ENCODE assay signal across 12 cellular contexts in the genomic region with DNA sequence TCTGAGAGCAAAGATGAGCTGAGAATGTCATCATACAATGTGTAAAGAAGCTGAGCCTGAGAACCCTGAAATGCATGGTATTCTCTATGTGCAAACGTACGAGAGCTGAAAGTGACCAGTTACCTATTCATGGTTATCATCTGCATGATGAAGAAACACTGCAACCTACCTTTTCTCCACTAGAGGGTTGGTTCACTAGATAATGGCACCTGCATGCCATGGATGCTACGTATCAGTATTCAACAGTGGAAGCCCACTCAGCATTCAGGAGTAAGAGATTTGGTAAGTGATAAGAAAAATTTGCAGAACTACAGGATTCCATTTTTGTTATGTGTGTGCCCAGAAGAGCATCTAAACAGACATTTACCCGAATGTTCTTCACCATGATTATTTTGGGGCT.
A peak's percentile ranks its signal among the peaks of the same experiment; 100 is the strongest.
DNase-seq lines count a peak whose midpoint lies in the region; ATAC-seq and TF ChIP-seq lines count a peak whose summit lies in the region.
"Had no signal": no experiment of that assay in that cellular context is flagged by ENCODE, and none has a peak within 500 bp of the region (broad histone marks: within the 10 kb centered on the region; RNA-seq: fewer than 3 reads in every experiment).

No MANE protein-coding gene starts in this region.

- H3K79me2 ChIP-seq in neural cell (replicated peaks; ENCODE audit: insufficient read depth, low read length) = no peaks in the 10 kb centered on the region

- no peak for TF ChIP-seq EP300 in neural cell (conservative IDR thresholded peaks at IDR 0.05; ENCODE audit: poor library complexity, severe bottlenecking)

- no peak overlapping the region for H3K4me3 Mint-ChIP-seq in WTC11
- H3K4me3 Mint-ChIP-seq: naive B cell had no signal

- POLR2A ChIA-PET in WTC11 (lab: Charles Lee) = no interaction called here

- no peaks in the 10 kb centered on the region for H3F3A ChIP-seq in neural cell (ENCODE audit: insufficient read depth, low read length, poor library complexity, severe bottlenecking)

- H3K27ac Mint-ChIP-seq in WTC11 = peak overlapping the region; percentile 23
- H3K27ac Mint-ChIP-seq: naive B cell had no signal

- ATAC-seq in WTC11 = no peak
- ATAC-seq in HG03520 (IDR thresholded peaks at IDR 0.05; ENCODE audit: unreplicated experiment) = no peak
- ATAC-seq in HG02884 (IDR thresholded peaks at IDR 0.05; ENCODE audit: unreplicated experiment) = no peak

- H3K4me2 ChIP-seq in neural cell (ENCODE audit: low read length) = no peak overlapping the region

- H3K36me3 ChIP-seq in neural cell (ENCODE audit: insufficient read depth, low read length) = no peaks in the 10 kb centered on the region
- H3K36me3 ChIP-seq: adrenal gland had no signal

- DNase-seq in NCI-H2081 (lab: John Stamatoyannopoulos, UW) = peak; percentile 32 to 43
- no peak for DNase-seq in NCI-H2081 treated with DMSO at 0.1 percent for 48 hours (lab: John Stamatoyannopoulos, UW)
- DNase-seq in LoVo (ENCODE audit: low spot score) = peak; percentile 23
- DNase-seq in WTC11 (ENCODE audit: low spot score) = no peak
- no peak for DNase-seq in AG08396 (ENCODE audit: low spot score)
- DNase-seq: naive B cell, T-helper 9 cell had no signal

- peaks cover 30% of the 10 kb centered on the region for H3K4me1 Mint-ChIP-seq in WTC11
- H3K4me1 Mint-ChIP-seq: naive B cell had no signal

- peaks cover 24% of the 10 kb centered on the region for H3K9me3 Mint-ChIP-seq in WTC11

- peak; percentile 70 for TF ChIP-seq RAD21 in neural cell (conservative IDR thresholded peaks at IDR 0.05)

- no peak overlapping the region for H3K27ac ChIP-seq in neural cell (ENCODE audit: low read length)
- H3K27ac ChIP-seq: adrenal gland, skin epidermis had no signal

- H3K9me2 ChIP-seq in neural cell (ENCODE audit: insufficient read depth, low read length) = no peaks in the 10 kb centered on the region

- H3K9ac ChIP-seq in neural cell (ENCODE audit: low read length) = no peak overlapping the region

- H4K20me1 ChIP-seq in neural cell (ENCODE audit: insufficient read depth) = no peaks in the 10 kb centered on the region

- H3K27me3 Mint-ChIP-seq in WTC11 (ENCODE audit: low read depth) = no peaks in the 10 kb centered on the region

- no peak overlapping the region for H2AFZ ChIP-seq in neural cell (ENCODE audit: low read depth, low read length)

- peak; percentile 43; the same call in 1 of the 2 replicates for TF ChIP-seq CTCF in WTC11 (IDR thresholded peaks at IDR 0.05)
- TF ChIP-seq CTCF in neural cell (IDR thresholded peaks at IDR 0.05; ENCODE audit: poor library complexity, severe bottlenecking) = peak; percentile 64

- H3K4me3 ChIP-seq in neural cell (ENCODE audit: low read length) = no peak overlapping the region
- H3K4me3 ChIP-seq: adrenal gland, skin epidermis had no signal

- no peaks in the 10 kb centered on the region for H3K27me3 ChIP-seq in neural cell (ENCODE audit: insufficient read depth, low read depth, low read length)
- H3K27me3 ChIP-seq: adrenal gland had no signal

- H3K9me3 ChIP-seq in neural cell (ENCODE audit: low read length) = no peaks in the 10 kb centered on the region
- H3K9me3 ChIP-seq: adrenal gland had no signal

- peaks cover 12% of the 10 kb centered on the region for H3K36me3 Mint-ChIP-seq in WTC11
- H3K36me3 Mint-ChIP-seq: naive B cell had no signal

- CTCF ChIA-PET in WTC11 (lab: Charles Lee) = interaction anchor here (0.5 to 1.0 kb wide), 3 partner anchors 10 to 28 kb away, joined by 3 to 4 read pairs (median 4); no protein-coding TSS in a partner anchor

TF ChIP-seq in WTC11, 78 proteins besides CTCF, POLR2A, EP300 and RAD21 (continues in another document):
- TF ChIP-seq, protein P1, sequence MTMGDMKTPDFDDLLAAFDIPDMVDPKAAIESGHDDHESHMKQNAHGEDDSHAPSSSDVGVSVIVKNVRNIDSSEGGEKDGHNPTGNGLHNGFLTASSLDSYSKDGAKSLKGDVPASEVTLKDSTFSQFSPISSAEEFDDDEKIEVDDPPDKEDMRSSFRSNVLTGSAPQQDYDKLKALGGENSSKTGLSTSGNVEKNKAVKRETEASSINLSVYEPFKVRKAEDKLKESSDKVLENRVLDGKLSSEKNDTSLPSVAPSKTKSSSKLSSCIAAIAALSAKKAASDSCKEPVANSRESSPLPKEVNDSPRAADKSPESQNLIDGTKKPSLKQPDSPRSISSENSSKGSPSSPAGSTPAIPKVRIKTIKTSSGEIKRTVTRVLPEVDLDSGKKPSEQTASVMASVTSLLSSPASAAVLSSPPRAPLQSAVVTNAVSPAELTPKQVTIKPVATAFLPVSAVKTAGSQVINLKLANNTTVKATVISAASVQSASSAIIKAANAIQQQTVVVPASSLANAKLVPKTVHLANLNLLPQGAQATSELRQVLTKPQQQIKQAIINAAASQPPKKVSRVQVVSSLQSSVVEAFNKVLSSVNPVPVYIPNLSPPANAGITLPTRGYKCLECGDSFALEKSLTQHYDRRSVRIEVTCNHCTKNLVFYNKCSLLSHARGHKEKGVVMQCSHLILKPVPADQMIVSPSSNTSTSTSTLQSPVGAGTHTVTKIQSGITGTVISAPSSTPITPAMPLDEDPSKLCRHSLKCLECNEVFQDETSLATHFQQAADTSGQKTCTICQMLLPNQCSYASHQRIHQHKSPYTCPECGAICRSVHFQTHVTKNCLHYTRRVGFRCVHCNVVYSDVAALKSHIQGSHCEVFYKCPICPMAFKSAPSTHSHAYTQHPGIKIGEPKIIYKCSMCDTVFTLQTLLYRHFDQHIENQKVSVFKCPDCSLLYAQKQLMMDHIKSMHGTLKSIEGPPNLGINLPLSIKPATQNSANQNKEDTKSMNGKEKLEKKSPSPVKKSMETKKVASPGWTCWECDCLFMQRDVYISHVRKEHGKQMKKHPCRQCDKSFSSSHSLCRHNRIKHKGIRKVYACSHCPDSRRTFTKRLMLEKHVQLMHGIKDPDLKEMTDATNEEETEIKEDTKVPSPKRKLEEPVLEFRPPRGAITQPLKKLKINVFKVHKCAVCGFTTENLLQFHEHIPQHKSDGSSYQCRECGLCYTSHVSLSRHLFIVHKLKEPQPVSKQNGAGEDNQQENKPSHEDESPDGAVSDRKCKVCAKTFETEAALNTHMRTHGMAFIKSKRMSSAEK (CRISPR knock-in tag; IDR thresholded peaks at IDR 0.05; ENCODE audit: borderline replicate concordance) = no peak

TF ChIP-seq in neural cell, 6 proteins besides CTCF, POLR2A, EP300 and RAD21:
- no peak for TF ChIP-seq MXI1 (conservative IDR thresholded peaks at IDR 0.05; ENCODE audit: poor library complexity, severe bottlenecking)
- TF ChIP-seq POLR2AphosphoS5 (IDR thresholded peaks at IDR 0.05) = no peak
- TF ChIP-seq, protein P2, sequence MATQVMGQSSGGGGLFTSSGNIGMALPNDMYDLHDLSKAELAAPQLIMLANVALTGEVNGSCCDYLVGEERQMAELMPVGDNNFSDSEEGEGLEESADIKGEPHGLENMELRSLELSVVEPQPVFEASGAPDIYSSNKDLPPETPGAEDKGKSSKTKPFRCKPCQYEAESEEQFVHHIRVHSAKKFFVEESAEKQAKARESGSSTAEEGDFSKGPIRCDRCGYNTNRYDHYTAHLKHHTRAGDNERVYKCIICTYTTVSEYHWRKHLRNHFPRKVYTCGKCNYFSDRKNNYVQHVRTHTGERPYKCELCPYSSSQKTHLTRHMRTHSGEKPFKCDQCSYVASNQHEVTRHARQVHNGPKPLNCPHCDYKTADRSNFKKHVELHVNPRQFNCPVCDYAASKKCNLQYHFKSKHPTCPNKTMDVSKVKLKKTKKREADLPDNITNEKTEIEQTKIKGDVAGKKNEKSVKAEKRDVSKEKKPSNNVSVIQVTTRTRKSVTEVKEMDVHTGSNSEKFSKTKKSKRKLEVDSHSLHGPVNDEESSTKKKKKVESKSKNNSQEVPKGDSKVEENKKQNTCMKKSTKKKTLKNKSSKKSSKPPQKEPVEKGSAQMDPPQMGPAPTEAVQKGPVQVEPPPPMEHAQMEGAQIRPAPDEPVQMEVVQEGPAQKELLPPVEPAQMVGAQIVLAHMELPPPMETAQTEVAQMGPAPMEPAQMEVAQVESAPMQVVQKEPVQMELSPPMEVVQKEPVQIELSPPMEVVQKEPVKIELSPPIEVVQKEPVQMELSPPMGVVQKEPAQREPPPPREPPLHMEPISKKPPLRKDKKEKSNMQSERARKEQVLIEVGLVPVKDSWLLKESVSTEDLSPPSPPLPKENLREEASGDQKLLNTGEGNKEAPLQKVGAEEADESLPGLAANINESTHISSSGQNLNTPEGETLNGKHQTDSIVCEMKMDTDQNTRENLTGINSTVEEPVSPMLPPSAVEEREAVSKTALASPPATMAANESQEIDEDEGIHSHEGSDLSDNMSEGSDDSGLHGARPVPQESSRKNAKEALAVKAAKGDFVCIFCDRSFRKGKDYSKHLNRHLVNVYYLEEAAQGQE (IDR thresholded peaks at IDR 0.05; ENCODE audit: borderline replicate concordance) = no peak
- no peak for TF ChIP-seq TAF1 (IDR thresholded peaks at IDR 0.05; ENCODE audit: low read depth)
- peak; percentile 64 for TF ChIP-seq SMC3 (conservative IDR thresholded peaks at IDR 0.05; ENCODE audit: poor library complexity)
- TF ChIP-seq EZH2 (IDR thresholded peaks at IDR 0.05; ENCODE audit: borderline replicate concordance, insufficient read depth, low read length, poor library complexity, severe bottlenecking) = no peak

Comparison
In these comparisons a context has a peak if more than half of its experiments do, and no peak if none do; other contexts are left out.
1. DNase-seq: peak in NCI-H2081 (2 of 2) and LoVo (single experiment); none in NCI-H2081 treated with DMSO at 0.1 percent for 48 hours (single experiment), WTC11 (single experiment) and AG08396 (single experiment).